21 cellular contexts compared by ENCODE assay signal in genomic region chr1:41614818-41615217, GRCh38.
"Had no signal": no experiment of that assay in that cellular context is flagged by ENCODE, and none has a peak within 500 bp of the region (broad histone marks: within the 10 kb centered on the region; RNA-seq: fewer than 3 reads in every experiment).

No MANE protein-coding gene starts in this region.

- H3K9me3 ChIP-seq: heart left ventricle, left lung, lower lobe of right lung, suprapubic skin, thyroid gland, uterus had no signal

- H3K9me3 Mint-ChIP-seq: central memory CD8-positive, alpha-beta T cell; memory B cell; naive thymus-derived CD4-positive, alpha-beta T cell; nephron progenitor cell had no signal

- H3K4me3 Mint-ChIP-seq: central memory CD8-positive, alpha-beta T cell; memory B cell; naive thymus-derived CD4-positive, alpha-beta T cell; nephron progenitor cell; type B pancreatic cell had no signal

- H3K27me3 ChIP-seq: dorsolateral prefrontal cortex, foreskin keratinocyte, heart left ventricle, left lung, suprapubic skin, thyroid gland, uterus had no signal

- H3K4me3 ChIP-seq: dorsolateral prefrontal cortex, heart left ventricle, left lung, lower lobe of right lung, skin epidermis, suprapubic skin, thyroid gland, uterus had no signal

- H3K4me1 ChIP-seq: foreskin keratinocyte had no signal

- DNase-seq: cortex of kidney; dorsolateral prefrontal cortex; effector memory CD4-positive, alpha-beta T cell; foreskin keratinocyte; heart left ventricle; hippocampal formation; left lung; lower lobe of right lung; nephron progenitor cell; stimulated activated CD4-positive, alpha-beta T cell treated with anti-CD3 and anti-CD28 coated beads, Interleukin-2, amount 100 ng/mL, for 48 hours; stimulated activated naive CD8-positive, alpha-beta T cell treated with anti-CD3 and anti-CD28 coated beads, Interleukin-15, Interleukin-2, amounts not matched to agents 100 U/mL and 50 U/mL, for 24 hours; thyroid gland; uterus had no signal

- H3K36me3 Mint-ChIP-seq: type B pancreatic cell had no signal

- H3K27me3 Mint-ChIP-seq: central memory CD8-positive, alpha-beta T cell; memory B cell; naive thymus-derived CD4-positive, alpha-beta T cell had no signal

- H3K27ac Mint-ChIP-seq: memory B cell, nephron progenitor cell, type B pancreatic cell had no signal

- H3K27ac ChIP-seq: dorsolateral prefrontal cortex, epithelial cell of prostate, foreskin keratinocyte, heart left ventricle, left lung, lower lobe of right lung, skin epidermis, suprapubic skin, thyroid gland, uterus had no signal

- H3K36me3 ChIP-seq: heart left ventricle, left lung, lower lobe of right lung, suprapubic skin, thyroid gland, uterus had no signal

- ATAC-seq: foreskin keratinocyte; heart left ventricle; left lung; lower lobe of right lung; naive thymus-derived CD4-positive, alpha-beta T cell; sciatic nerve; stimulated activated naive CD8-positive, alpha-beta T cell treated with anti-CD3 and anti-CD28 coated beads, Interleukin-15, Interleukin-2, amounts not matched to agents 100 U/mL and 50 U/mL, for 24 hours had no signal
